8 cellular contexts compared by ENCODE assay signal in genomic region chr1:144560717-144561246, GRCh38. TPM values are rescaled to one million over a fixed set of nuclear protein-coding genes. Genes with fewer than 3 reads are reported as not detected.
A peak's percentile ranks its signal among the peaks of the same experiment; 100 is the strongest.
DNase-seq lines count a peak whose midpoint lies in the region; ATAC-seq and TF ChIP-seq lines count a peak whose summit lies in the region.
"Not testable (repeated sequence)": the region's sequence is repeated elsewhere in the genome, so short reads cannot be mapped to it uniquely, and the experiment has no call there.

No MANE protein-coding gene starts in this region.

- peak; percentile 74 for ATAC-seq in GM21367 (IDR thresholded peaks at IDR 0.05; ENCODE audit: unreplicated experiment)

- H3K4me1 ChIP-seq in mesodermal cell (ENCODE audit: control insufficient read depth, insufficient read depth, low read length, poor library complexity, severe bottlenecking): not testable (repeated sequence)

- peak; percentile 67 for TF ChIP-seq POLR2A in Raji (IDR thresholded peaks at IDR 0.05; ENCODE audit: insufficient read depth, low read depth, low read length)

- not testable (repeated sequence) for H3K36me3 ChIP-seq in mesodermal cell (ENCODE audit: control insufficient read depth, insufficient read depth, low read length)

- H3K4me3 ChIP-seq in mesodermal cell (ENCODE audit: extremely low read depth, insufficient read depth, low read length, poor library complexity, severe bottlenecking): not testable (repeated sequence)

- DNase-seq in CD1c-positive myeloid dendritic cell (ENCODE audit: extremely low spot score): peak; percentile 56
- DNase-seq in HS-5 (ENCODE audit: low read depth): peak; percentile 53
- peak; percentile 49 for DNase-seq in activated T-helper 1 cell treated with Interleukin-2 at 50 U/mL for 16 hours (ENCODE audit: low read depth)
- not testable (repeated sequence) for DNase-seq in epithelial cell of prostate (ENCODE audit: low read depth, low spot score)
- DNase-seq in stimulated activated CD8-positive, alpha-beta memory T cell treated with anti-CD3 and anti-CD28 coated beads, Interleukin-12 subunit alpha, Interleukin-12 subunit beta, amount 100 ng/mL, for 1 hour (ENCODE audit: low read depth): peak; percentile 60

- not testable (repeated sequence) for H3K9me3 ChIP-seq in mesodermal cell (ENCODE audit: control insufficient read depth, low read length)

- 0% methylated on average over 2 of the region's 34 CpGs for WGBS in mesodermal cell (ENCODE audit: insufficient coverage in 2 of 2), 2 experiments

- H3K27ac ChIP-seq in epithelial cell of prostate (peak overlapping the region; percentile 76), mesodermal cell (ENCODE audit: low read depth, low read length, severe bottlenecking) (peak overlapping the region; percentile 96)

RNA-seq across cellular contexts. Expression of gene PPIAL4F, which starts 31.9 kb away (rescaled TPM):
- not detected for polyA plus RNA-seq in mesodermal cell (2013, experiment 1 of 2)
- polyA plus RNA-seq in mesodermal cell (2013, experiment 2 of 2): not detected
